Comparison of ENCODE assay signal across 8 cellular contexts in genomic region chr4:153488006-153488718, GRCh38. TPM values are rescaled to one million over a fixed set of nuclear protein-coding genes. Genes with fewer than 3 reads are reported as not detected.
DNase-seq lines count a peak whose midpoint lies in the region; ATAC-seq, FAIRE-seq and TF ChIP-seq lines count a peak whose summit lies in the region.

No MANE protein-coding gene starts in this region.

- H3K27me3 ChIP-seq in bronchial epithelial cell (ENCODE audit: control insufficient read depth, insufficient read depth, low read length) = no peaks in the 10 kb centered on the region
- H3K27me3 ChIP-seq in upper lobe of left lung = no peaks in the 10 kb centered on the region

- ATAC-seq in GM19025 (IDR thresholded peaks at IDR 0.05; ENCODE audit: low read depth, unreplicated experiment) (peak; percentile 53), HG03064 (IDR thresholded peaks at IDR 0.05; ENCODE audit: low read depth, unreplicated experiment) (peak; percentile 45), natural killer cell (peak; percentile 68 to 85 (median 75)), upper lobe of left lung (ENCODE audit: low FRiP score in 2 of 2) (peak; percentile 32 to 52)

- peaks cover 68 to 78% of the 10 kb centered on the region in 2 donors for H3K4me1 Mint-ChIP-seq in natural killer cell

- intact Hi-C loops in natural killer cell (cut with micrococcal nuclease) = loop anchor here (1.0 to 2.0 kb wide), 6 partner anchors 9 to 86 kb away; no protein-coding TSS in a partner anchor

- H3K4me3 ChIP-seq in bronchial epithelial cell (ENCODE audit: low read depth, low read length) (no peak overlapping the region), upper lobe of left lung (peak overlapping the region in 2 of 4 donors; percentile 30 to 38)

- peaks cover 30 to 50% (median 38%) of the 10 kb centered on the region in 4 donors for H3K4me1 ChIP-seq in upper lobe of left lung

- peaks cover 0 to 5% of the 10 kb centered on the region in 2 donors for H3K27me3 Mint-ChIP-seq in natural killer cell (ENCODE audit: low read depth in 2 of 2)

- H3K27ac ChIP-seq in upper lobe of left lung = peak overlapping the region; percentile 46 to 86 (median 80)

- H3K9me3 ChIP-seq in upper lobe of left lung = no peaks in the 10 kb centered on the region

- H3K27ac Mint-ChIP-seq in natural killer cell = peak overlapping the region; percentile 89 to 95

- no peak for TF ChIP-seq EP300 in upper lobe of left lung (IDR thresholded peaks at IDR 0.05)

- WGBS in upper lobe of left lung, 2 donors = 20 to 21% methylated on average over 11 to 14 of the region's 14 CpGs

- H3K9me3 Mint-ChIP-seq in natural killer cell = no peaks in the 10 kb centered on the region

- TF ChIP-seq CTCF in bronchial epithelial cell (IDR thresholded peaks at IDR 0.05; ENCODE audit: insufficient read depth, low read length, severe bottlenecking) (no peak), natural killer cell (IDR thresholded peaks at IDR 0.05) (no peak), upper lobe of left lung (IDR thresholded peaks at IDR 0.05) (no peak)

- H3K4me3 Mint-ChIP-seq in natural killer cell = peak overlapping the region; percentile 77

- H3K36me3 Mint-ChIP-seq in natural killer cell = no peaks in the 10 kb centered on the region

- TF ChIP-seq POLR2A in upper lobe of left lung (IDR thresholded peaks at IDR 0.05) = no peak

- no peak for FAIRE-seq in bronchial epithelial cell (lab: Jason Lieb, UNC)

- H3K36me3 ChIP-seq in bronchial epithelial cell (ENCODE audit: control insufficient read depth, insufficient read depth, low read length) (no peaks in the 10 kb centered on the region), upper lobe of left lung (no peaks in the 10 kb centered on the region)

- peak; percentile 74 for DNase-seq in T-helper 9 cell
- peak; percentile 37 for DNase-seq in bronchial epithelial cell (ENCODE audit: low read depth)
- DNase-seq in natural killer cell = peak; percentile 72
- DNase-seq in upper lobe of left lung = peak; percentile 50 to 67
- DNase-seq in ureter (ENCODE audit: low spot score) = no peak
- DNase-seq in occipital lobe (lab: John Stamatoyannopoulos, UW) = no peak

RNA-seq across cellular contexts. Expression of gene TMEM131L, which starts 22.0 kb away (rescaled TPM):
- total RNA-seq in bronchial epithelial cell (7.9 TPM in 2 replicates), natural killer cell (100 to 1,000 TPM in 1 of 3 donors, 10 to 100 TPM in 2; 67.8 to 105 (median 71.1) TPM), upper lobe of left lung (10 to 100 TPM; 12.3 to 28.8 (median 19.5) TPM), ureter (12.1 TPM), occipital lobe (48.7 TPM)

Comparison
In these comparisons a context has a peak if more than half of its experiments do, and no peak if none do; other contexts are left out.
1. DNase-seq: peak in T-helper 9 cell (single experiment), bronchial epithelial cell (single experiment), natural killer cell (single experiment) and upper lobe of left lung (2 of 2); none in ureter (single experiment) and occipital lobe (single experiment).
2. Peak in every context shown above with its lines, with median percentiles within 50 percentile points of each other: ATAC-seq.